ENCODE assay signal across 1 cellular context in genomic region chr19:13463296-13463695, GRCh38.
A peak's percentile ranks its signal among the peaks of the same experiment; 100 is the strongest.
TF ChIP-seq lines count a peak whose summit lies in the region.

No MANE protein-coding gene starts in this region.

TF ChIP-seq in K562, 482 proteins besides CTCF, POLR2A, EP300 and RAD21 (continued from another document):
- TF ChIP-seq AFF1 (IDR thresholded peaks at IDR 0.05; ENCODE audit: low read depth in 1 of 2, partially characterized antibody in 2 of 2), result peak in 1 of 2 experiments; percentile 74
- no peak for TF ChIP-seq PTBP1 (IDR thresholded peaks at IDR 0.05; ENCODE audit: low read depth, low read length)
- no peak for TF ChIP-seq HBP1 (CRISPR knock-in tag; IDR thresholded peaks at IDR 0.05)
- peak; percentile 92 for TF ChIP-seq REST (CRISPR knock-in tag; IDR thresholded peaks at IDR 0.05; ENCODE audit: low read depth)
- peak; percentile 93 for TF ChIP-seq MIER1 (IDR thresholded peaks at IDR 0.05; ENCODE audit: low read depth)
- TF ChIP-seq CXXC5 (CRISPR knock-in tag; IDR thresholded peaks at IDR 0.05), result 0 out of 2 replicates have a peak, but pooled peaks have one; percentile 28
- 0 out of 2 replicates have a peak, but pooled peaks have one; percentile 31 for TF ChIP-seq CREB3 (tag; conservative IDR thresholded peaks at IDR 0.05; ENCODE audit: low read depth)
